In the genomic region with DNA sequence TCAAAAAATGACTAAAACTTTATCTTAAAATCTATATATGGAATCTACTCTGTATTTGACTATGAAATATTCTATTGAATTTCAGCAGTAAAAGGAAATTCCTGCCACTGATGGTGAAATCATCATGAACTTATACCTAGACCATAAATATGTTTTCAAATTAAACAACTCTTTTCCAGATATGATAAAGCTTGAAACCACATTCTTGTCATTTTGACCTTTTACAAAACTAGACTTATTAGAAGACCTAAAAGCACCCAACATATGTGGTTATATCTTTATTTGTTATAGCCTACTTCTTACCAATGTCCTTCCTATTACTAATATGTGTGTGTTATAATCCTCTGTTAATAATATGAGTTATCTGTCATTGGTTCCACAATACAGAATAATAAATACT, we compare ENCODE assay signal across 18 cellular contexts. TPM values are rescaled to one million over a fixed set of nuclear protein-coding genes. Genes with fewer than 3 reads are reported as not detected.
A peak's percentile ranks its signal among the peaks of the same experiment; 100 is the strongest.
DNase-seq lines count a peak whose midpoint lies in the region; ATAC-seq, FAIRE-seq and TF ChIP-seq lines count a peak whose summit lies in the region.
"Had no signal": no experiment of that assay in that cellular context is flagged by ENCODE, and none has a peak within 500 bp of the region (broad histone marks: within the 10 kb centered on the region; RNA-seq: fewer than 3 reads in every experiment).

No MANE protein-coding gene starts in this region.

- dilution Hi-C loops in endothelial cell of umbilical vein (cut with MboI; ENCODE audit: extremely low pct_ligation_motif_present, low sequenced_read_pairs), result no loop called here

- H3K4me3 ChIP-seq in A673 (ENCODE audit: low read depth, low read length, poor library complexity, severe bottlenecking) (no peak overlapping the region), PC-3 (ENCODE audit: low read length) (no peak overlapping the region), endothelial cell of umbilical vein (replicated peaks in 1 of 3; ENCODE audit: insufficient read depth in 1 of 3, low read depth in 1 of 3, low read length in 3 of 3) (no peak overlapping the region), tibial artery (no peak overlapping the region)
- H3K4me3 ChIP-seq: GM23248, HAP-1 had no signal

- CTCF ChIA-PET in A673 (lab: Charles Lee), result interaction anchor here (1.9 kb wide), 1 partner anchor 14 kb away, joined by 6 read pairs; no protein-coding TSS in a partner anchor
- CTCF ChIA-PET in PC-3 (lab: Charles Lee), result no interaction called here
- CTCF ChIA-PET in endothelial cell of umbilical vein (lab: Charles Lee), result interaction anchor here (1.2 kb wide), 2 partner anchors 14 to 35 kb away, joined by 3 to 4 read pairs; a partner anchor contains a TSS

- no peaks in the 10 kb centered on the region for H3K79me2 ChIP-seq in PC-3 (ENCODE audit: low read length)
- no peaks in the 10 kb centered on the region for H3K79me2 ChIP-seq in endothelial cell of umbilical vein (ENCODE audit: control insufficient read depth, insufficient read depth, low read length)

- H3K9me1 ChIP-seq in endothelial cell of umbilical vein (replicated peaks; ENCODE audit: control insufficient read depth, extremely low read depth, insufficient read depth, low read length), result no peaks in the 10 kb centered on the region

- no peaks in the 10 kb centered on the region for H3F3A ChIP-seq in PC-3 (ENCODE audit: low read length, unreplicated experiment)

- no peaks in the 10 kb centered on the region for H3K9me2 ChIP-seq in PC-3 (replicated peaks; ENCODE audit: low read length)

- no peaks in the 10 kb centered on the region for H3K9me3 ChIP-seq in A673 (ENCODE audit: low read depth, low read length, poor library complexity, severe bottlenecking)
- H3K9me3 ChIP-seq in PC-3 (ENCODE audit: low read length), result no peaks in the 10 kb centered on the region
- no peaks in the 10 kb centered on the region for H3K9me3 ChIP-seq in endothelial cell of umbilical vein (replicated peaks; ENCODE audit: control insufficient read depth, insufficient read depth, low read length)
- no peaks in the 10 kb centered on the region for H3K9me3 ChIP-seq in tibial artery
- H3K9me3 ChIP-seq: Caco-2, HAP-1 had no signal

- H2AFZ ChIP-seq in PC-3 (ENCODE audit: low read length) (no peak overlapping the region), endothelial cell of umbilical vein (ENCODE audit: low read depth, low read length) (no peak overlapping the region)
- H2AFZ ChIP-seq: GM23248 had no signal

- BruUV-seq in A673 (replicated peaks; lab: Mats Ljungman, UMichigan), result no TSS peak
- BruUV-seq in PC-3 (replicated peaks; lab: Mats Ljungman, UMichigan), result no TSS peak
- no TSS peak for BruUV-seq in endothelial cell of umbilical vein (replicated peaks; lab: Mats Ljungman, UMichigan)

- TF ChIP-seq CTCF in A673 (conservative IDR thresholded peaks at IDR 0.05; ENCODE audit: low read depth, low read length), result no peak
- TF ChIP-seq CTCF in PC-3 (conservative IDR thresholded peaks at IDR 0.05; ENCODE audit: low read depth, low read length), result no peak
- TF ChIP-seq CTCF in endothelial cell of umbilical vein (IDR thresholded peaks at IDR 0.05; ENCODE audit: extremely low read depth in 1 of 2, insufficient read depth in 1 of 2, low read depth in 1 of 2, low read length in 2 of 2), result no peak
- TF ChIP-seq CTCF in tibial artery (IDR thresholded peaks at IDR 0.05), result no peak

- H3K4me2 ChIP-seq in PC-3 (ENCODE audit: low read length) (peak overlapping the region; percentile 31; the same call in 1 of the 2 replicates), endothelial cell of umbilical vein (ENCODE audit: insufficient read depth, low read length) (no peak overlapping the region)

- TF ChIP-seq POLR2A in endothelial cell of umbilical vein (IDR thresholded peaks at IDR 0.05; ENCODE audit: low read depth, low read length), result no peak

- H3K27me3 ChIP-seq in A673 (replicated peaks; ENCODE audit: insufficient read depth, low read depth, low read length, poor library complexity) (no peaks in the 10 kb centered on the region), PC-3 (ENCODE audit: low read length) (no peaks in the 10 kb centered on the region), endothelial cell of umbilical vein (ENCODE audit: control insufficient read depth in 2 of 2, insufficient read depth in 2 of 2, low read length in 2 of 2) (no peaks in the 10 kb centered on the region), tibial artery (no peaks in the 10 kb centered on the region)

- H3K36me3 ChIP-seq in A673 (ENCODE audit: insufficient read depth, low read length, poor library complexity, severe bottlenecking) (no peaks in the 10 kb centered on the region), PC-3 (ENCODE audit: low read depth, low read length) (no peaks in the 10 kb centered on the region), endothelial cell of umbilical vein (ENCODE audit: control insufficient read depth in 2 of 2, extremely low read depth in 1 of 2, insufficient read depth in 2 of 2, low read length in 2 of 2) (no peaks in the 10 kb centered on the region), tibial artery (no peaks in the 10 kb centered on the region)
- H3K36me3 ChIP-seq: HAP-1 had no signal

- H4K20me1 ChIP-seq in PC-3 (ENCODE audit: low read length) (no peaks in the 10 kb centered on the region), endothelial cell of umbilical vein (replicated peaks; ENCODE audit: control insufficient read depth, extremely low read depth, insufficient read depth, low read length) (no peaks in the 10 kb centered on the region)

- H3K27ac ChIP-seq in A673 (ENCODE audit: low read depth, low read length, poor library complexity, severe bottlenecking), result peak overlapping the region; percentile 66
- H3K27ac ChIP-seq in PC-3 (ENCODE audit: low read length), result peak overlapping the region; percentile 37
- no peak overlapping the region for H3K27ac ChIP-seq in endothelial cell of umbilical vein (ENCODE audit: insufficient read depth, low read depth, low read length)
- H3K27ac ChIP-seq in tibial artery, result peak overlapping the region; percentile 9 to 61
- H3K27ac ChIP-seq: C4-2B, GM23248 had no signal

- intact Hi-C loops in A673 (cut with micrococcal nuclease; ENCODE audit: unreplicated experiment) (no loop called here), PC-3 (cut with micrococcal nuclease) (loop anchor here (5.0 kb wide), 1 partner anchor 47 kb away; no protein-coding TSS in a partner anchor), endothelial cell of umbilical vein (cut with micrococcal nuclease) (no loop called here), tibial artery (cut with DNase I; ENCODE audit: low total_unique reads) (no loop called here)

- peak; percentile 55 for ATAC-seq in PC-3
- ATAC-seq in activated CD4-positive, CD25-positive, alpha-beta regulatory T cell treated with anti-CD3 and anti-CD28 coated beads, Interleukin-2, amount 50 U/mL, for 24 hours, result no peak

- H3K4me1 ChIP-seq in A673 (ENCODE audit: insufficient read depth, low read length, poor library complexity, severe bottlenecking), result peaks cover 72% of the 10 kb centered on the region
- peaks cover 33% of the 10 kb centered on the region for H3K4me1 ChIP-seq in PC-3 (ENCODE audit: insufficient read depth, low read length)
- no peaks in the 10 kb centered on the region for H3K4me1 ChIP-seq in endothelial cell of umbilical vein (ENCODE audit: control insufficient read depth, extremely low read depth, insufficient read depth, low read length)
- peaks cover 0 to 79% (median 18%) of the 10 kb centered on the region in 4 donors for H3K4me1 ChIP-seq in tibial artery
- H3K4me1 ChIP-seq: HAP-1 had no signal

- DNase-seq in A673 (ENCODE audit: low spot score) (no peak), PC-3 (peak; percentile 63), endothelial cell of umbilical vein (ENCODE audit: low read depth, low spot score) (no peak), tibial artery (no peak), NCI-H69 (lab: John Stamatoyannopoulos, UW) (no peak), HUDEP-2 (lab: John Stamatoyannopoulos, UW; ENCODE audit: unreplicated experiment in 76 of 76) (no peak)
- DNase-seq: AML-193; Caco-2; CD4-positive, alpha-beta T cell; GM23248 had no signal

- peak; percentile 38 for FAIRE-seq in endothelial cell of umbilical vein (lab: Jason Lieb, UNC)
- FAIRE-seq: D721Med, G401.6, GM12892, GM18507, GM19239 had no signal

- no peak overlapping the region for H3K9ac ChIP-seq in PC-3 (ENCODE audit: low read length)
- H3K9ac ChIP-seq in endothelial cell of umbilical vein (replicated peaks; ENCODE audit: extremely low read depth, insufficient read depth, low read length), result no peak overlapping the region
- H3K9ac ChIP-seq: GM23248 had no signal

- POLR2A ChIA-PET in A673 (lab: Charles Lee; ENCODE audit: low non-redundant PET), result no interaction called here
- POLR2A ChIA-PET in PC-3 (lab: Charles Lee; ENCODE audit: unreplicated experiment), result no interaction called here
- POLR2A ChIA-PET in endothelial cell of umbilical vein (lab: Charles Lee), result no interaction called here

TF ChIP-seq in endothelial cell of umbilical vein, 7 proteins besides CTCF, POLR2A, EP300 and RAD21:
- TF ChIP-seq JUN (IDR thresholded peaks at IDR 0.05; ENCODE audit: borderline replicate concordance, insufficient read depth, insufficient read length, low read depth), result no peak
- TF ChIP-seq MYC (IDR thresholded peaks at IDR 0.05; ENCODE audit: low read depth, low read length), result no peak
- no peak for TF ChIP-seq GATA2 (IDR thresholded peaks at IDR 0.05; ENCODE audit: insufficient read depth, insufficient read length, low read depth, low read length)
- no peak for TF ChIP-seq POLR2AphosphoS5 (IDR thresholded peaks at IDR 0.05; ENCODE audit: insufficient read depth, low read depth, low read length)
- TF ChIP-seq, protein P1, sequence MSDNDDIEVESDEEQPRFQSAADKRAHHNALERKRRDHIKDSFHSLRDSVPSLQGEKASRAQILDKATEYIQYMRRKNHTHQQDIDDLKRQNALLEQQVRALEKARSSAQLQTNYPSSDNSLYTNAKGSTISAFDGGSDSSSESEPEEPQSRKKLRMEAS (IDR thresholded peaks at IDR 0.05; ENCODE audit: insufficient read depth, insufficient read length), result no peak

RNA-seq across cellular contexts. Expression of a gene that starts 35.3 kb away (rescaled TPM):
- total RNA-seq in A673 (2021) (10.0 and 12.3 TPM in 2 replicates), PC-3 (2014; rRNA removed) (0.46 and 0.66 TPM in 2 replicates), endothelial cell of umbilical vein (0.05 TPM in 1 of 2 replicates, not detected in the other)
- under 0.01 and 0.01 TPM in 2 replicates for polyA plus RNA-seq in endothelial cell of umbilical vein
- polyA plus RNA-seq in endothelial cell of umbilical vein (2011; cell fraction: cytosol; rRNA removed), result not detected in 2 replicates
- 0.03 TPM in 1 of 2 replicates, not detected in the other for polyA plus RNA-seq in endothelial cell of umbilical vein (2011; cell fraction: nucleus; rRNA removed)
- polyA plus RNA-seq in endothelial cell of umbilical vein (2012), result 0.01 TPM in 1 of 2 replicates, not detected in the other
- polyA minus RNA-seq in endothelial cell of umbilical vein, result 0.04 and 0.05 TPM in 2 replicates
- 4.0 TPM for polyA minus RNA-seq in endothelial cell of umbilical vein (2011; cell fraction: cytosol; rRNA and poly(A)+ RNA removed)
- polyA minus RNA-seq in endothelial cell of umbilical vein (2011; cell fraction: nucleus; rRNA and poly(A)+ RNA removed), result 0.05 TPM in 2 replicates
- total RNA-seq: CD4-positive, alpha-beta T cell had no signal
